ENCODE assay signal across 11 cellular contexts in the genomic region with DNA sequence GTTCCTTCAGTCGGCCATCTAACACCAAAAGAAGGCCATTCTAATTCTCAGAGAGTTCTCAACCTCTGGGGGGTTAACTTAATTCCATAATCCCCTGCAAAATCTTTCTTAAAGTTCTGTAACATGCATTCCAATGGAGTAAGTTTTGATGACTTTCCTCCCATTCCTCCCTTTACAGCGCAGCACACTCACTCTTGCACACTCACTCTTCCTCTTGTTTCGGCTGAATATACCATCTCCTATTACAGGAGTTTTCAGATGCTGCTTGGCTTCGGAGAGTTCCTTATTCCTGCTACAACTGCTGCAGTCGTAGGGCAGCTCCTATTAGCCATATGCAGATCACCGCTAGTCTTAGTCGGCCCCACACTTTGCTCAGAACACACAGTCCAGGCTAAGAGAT. TPM values are rescaled to one million over a fixed set of nuclear protein-coding genes. Genes with fewer than 3 reads are reported as not detected.
A peak's percentile ranks its signal among the peaks of the same experiment; 100 is the strongest.
DNase-seq lines count a peak whose midpoint lies in the region; ATAC-seq, FAIRE-seq and TF ChIP-seq lines count a peak whose summit lies in the region.
"Had no signal": no experiment of that assay in that cellular context is flagged by ENCODE, and none has a peak within 500 bp of the region (broad histone marks: within the 10 kb centered on the region; RNA-seq: fewer than 3 reads in every experiment).

No MANE protein-coding gene starts in this region.

- intact Hi-C loops in right lobe of liver (cut with DNase I), result no loop called here

- H3K9me3 Mint-ChIP-seq in activated T-cell treated with anti-CD3 and anti-CD28 coated beads, Interleukin-2, amount 50 U/mL, for 4 hours, result no peaks in the 10 kb centered on the region
- H3K9me3 Mint-ChIP-seq in activated naive CD4-positive, alpha-beta T cell treated with anti-CD3 and anti-CD28 coated beads, Interleukin-2, amount 50 U/mL, for 72 hours, result no peaks in the 10 kb centered on the region

- peaks cover 26% of the 10 kb centered on the region for H3K4me1 Mint-ChIP-seq in activated T-cell treated with anti-CD3 and anti-CD28 coated beads, Interleukin-2, amount 50 U/mL, for 4 hours (ENCODE audit: low read depth)

- WGBS in right lobe of liver (ENCODE audit: insufficient coverage, low coverage, low lambda C conversion rate, missing lambda C conversion rate), result 51% methylated on average over 7 of the region's 7 CpGs
- 79% methylated on average over 7 of the region's 7 CpGs for WGBS in thymus

- H3K9me3 ChIP-seq in right lobe of liver (no peaks in the 10 kb centered on the region), thymus (ENCODE audit: control insufficient read depth) (no peaks in the 10 kb centered on the region)

- DNase-seq in activated T-cell treated with anti-CD3 and anti-CD28 coated beads, Interleukin-2, amount 50 U/mL, for 4 hours, result no peak
- DNase-seq in activated T-cell treated with anti-CD3 and anti-CD28 coated beads, Interleukin-2, amount 50 U/mL, for 1 hour, result no peak
- no peak for DNase-seq in activated naive CD4-positive, alpha-beta T cell treated with anti-CD3 and anti-CD28 coated beads, Interleukin-2, amount 50 U/mL, for 72 hours (ENCODE audit: low spot score in 2 of 2)
- DNase-seq in right lobe of liver, result no peak
- no peak for DNase-seq in H54 (ENCODE audit: insufficient read length, low spot score)
- DNase-seq: C1 segment of cervical spinal cord, NCI-H1930 had no signal

- peak overlapping the region; percentile 51 to 74 for H3K27ac Mint-ChIP-seq in activated naive CD4-positive, alpha-beta T cell treated with anti-CD3 and anti-CD28 coated beads, Interleukin-2, amount 50 U/mL, for 72 hours

- peaks cover 0 to 11% (median 0%) of the 10 kb centered on the region in 4 donors for H3K4me1 ChIP-seq in right lobe of liver
- peaks cover 5% of the 10 kb centered on the region for H3K4me1 ChIP-seq in thymus (ENCODE audit: control insufficient read depth, insufficient read depth, low read length)

- H3K4me3 Mint-ChIP-seq in activated T-cell treated with anti-CD3 and anti-CD28 coated beads, Interleukin-2, amount 50 U/mL, for 4 hours, result peak overlapping the region; percentile 74

- H3K27ac ChIP-seq in right lobe of liver (no peak overlapping the region), thymus (ENCODE audit: low read depth) (no peak overlapping the region)

- no peaks in the 10 kb centered on the region for H3K27me3 Mint-ChIP-seq in activated T-cell treated with anti-CD3 and anti-CD28 coated beads, Interleukin-2, amount 50 U/mL, for 4 hours (ENCODE audit: low read depth)

- H3K27me3 ChIP-seq in right lobe of liver (no peaks in the 10 kb centered on the region), thymus (ENCODE audit: control insufficient read depth, insufficient read depth) (no peaks in the 10 kb centered on the region)

- no peak for TF ChIP-seq POLR2A in right lobe of liver (IDR thresholded peaks at IDR 0.05)
- no peak for TF ChIP-seq POLR2A in H54 (IDR thresholded peaks at IDR 0.05; ENCODE audit: low read depth, low read length)

- H3K36me3 ChIP-seq in right lobe of liver, result no peaks in the 10 kb centered on the region
- H3K36me3 ChIP-seq in thymus (ENCODE audit: control insufficient read depth, insufficient read depth), result no peaks in the 10 kb centered on the region

- H3K4me3 ChIP-seq in right lobe of liver (peak overlapping the region in 2 of 3 donors; percentile 38 to 39), thymus (ENCODE audit: low read length) (peak overlapping the region; percentile 45)

- no peak for ATAC-seq in activated T-cell treated with anti-CD3 and anti-CD28 coated beads, Interleukin-2, amount 50 U/mL, for 4 hours
- ATAC-seq in activated naive CD4-positive, alpha-beta T cell treated with anti-CD3 and anti-CD28 coated beads, Interleukin-2, amount 50 U/mL, for 72 hours, result peak; percentile 2 to 17
- ATAC-seq in right lobe of liver (peak in 3 of 4 donors; percentile 2 to 34 (median 21)), HG02610 (IDR thresholded peaks at IDR 0.05; ENCODE audit: unreplicated experiment) (no peak), esophagus mucosa (no peak)

- no peaks in the 10 kb centered on the region for H3K36me3 Mint-ChIP-seq in activated T-cell treated with anti-CD3 and anti-CD28 coated beads, Interleukin-2, amount 50 U/mL, for 4 hours (ENCODE audit: insufficient read depth)
- no peaks in the 10 kb centered on the region for H3K36me3 Mint-ChIP-seq in activated naive CD4-positive, alpha-beta T cell treated with anti-CD3 and anti-CD28 coated beads, Interleukin-2, amount 50 U/mL, for 72 hours

- FAIRE-seq in H54 (lab: Jason Lieb, UNC), result no peak

- TF ChIP-seq CTCF in right lobe of liver (IDR thresholded peaks at IDR 0.05), result no peak

RNA-seq across cellular contexts. Expression of gene OR10H4, which starts 53.6 kb away (rescaled TPM):
- total RNA-seq in activated T-cell treated with anti-CD3 and anti-CD28 coated beads, Interleukin-2, amount 50 U/mL, for 4 hours, result not detected
- total RNA-seq in activated naive CD4-positive, alpha-beta T cell treated with anti-CD3 and anti-CD28 coated beads, Interleukin-2, amount 50 U/mL, for 72 hours, result not detected
- total RNA-seq in right lobe of liver (not detected), esophagus mucosa (not detected)
- polyA plus RNA-seq in thymus, result not detected
- total RNA-seq: renal cortical epithelial cell had no signal

Comparison
In these comparisons a context has a peak if more than half of its experiments do, and no peak if none do; other contexts are left out.
1. ATAC-seq: peak in activated naive CD4-positive, alpha-beta T cell treated with anti-CD3 and anti-CD28 coated beads, Interleukin-2, amount 50 U/mL, for 72 hours (2 of 2) and right lobe of liver (3 of 4); none in activated T-cell treated with anti-CD3 and anti-CD28 coated beads, Interleukin-2, amount 50 U/mL, for 4 hours (0 of 2), HG02610 (single experiment) and esophagus mucosa (single experiment).